ENCODE assay signal across 8 cellular contexts in genomic region chr12:7995266-7995963, GRCh38. TPM values are rescaled to one million over a fixed set of nuclear protein-coding genes. Genes with fewer than 3 reads are reported as not detected.
DNase-seq lines count a peak whose midpoint lies in the region; ATAC-seq lines count a peak whose summit lies in the region.

No MANE protein-coding gene starts in this region.

- intact Hi-C loops in CD4-positive, alpha-beta memory T cell (cut with micrococcal nuclease), result loop anchor here (1.0 kb wide), 5 partner anchors 31 to 135 kb away; no protein-coding TSS in a partner anchor

- H3K27ac ChIP-seq in CD4-positive, alpha-beta memory T cell (ENCODE audit: low read depth, low read length), result peak overlapping the region; percentile 1
- peak overlapping the region; percentile 55 for H3K27ac ChIP-seq in mesendoderm (ENCODE audit: low read depth, low read length)

- H4K8ac ChIP-seq in mesendoderm (ENCODE audit: low read depth, low read length), result no peak overlapping the region

- DNase-seq in CD4-positive, alpha-beta memory T cell, result peak; percentile 81 to 90 (median 86)
- DNase-seq in NCI-H69 (lab: John Stamatoyannopoulos, UW) (peak; percentile 73), ecto neural progenitor cell (ENCODE audit: low spot score) (peak; percentile 82), mesendoderm (peak; percentile 95)
- peak; percentile 57 to 88 for DNase-seq in activated CD4-positive, alpha-beta T cell treated with anti-CD3 and anti-CD28 coated beads, Interleukin-2, amount 50 U/mL, for 24 hours (ENCODE audit: low read depth in 1 of 2, low spot score in 1 of 2)
- DNase-seq in stimulated activated CD8-positive, alpha-beta memory T cell treated with anti-CD3 and anti-CD28 coated beads, Interleukin-15, amount 100 ng/mL, for 24 hours (ENCODE audit: low read depth), result peak; percentile 50

- no peaks in the 10 kb centered on the region for H3K27me3 Mint-ChIP-seq in CD4-positive, alpha-beta memory T cell

- POLR2A ChIA-PET in CD4-positive, alpha-beta memory T cell (lab: Charles Lee; ENCODE audit: partially characterized antibody), result interaction anchor here (1.0 to 8.9 kb wide), 9 partner anchors 11 to 85 kb away, joined by 3 to 92 read pairs (median 4); partner anchors contain the start of gene SLC2A3

- no peaks in the 10 kb centered on the region for H3K36me3 Mint-ChIP-seq in CD4-positive, alpha-beta memory T cell

- ATAC-seq in GM19395 (IDR thresholded peaks at IDR 0.05; ENCODE audit: unreplicated experiment), result peak; percentile 98
- peak; percentile 90 for ATAC-seq in HG03457 (IDR thresholded peaks at IDR 0.05; ENCODE audit: unreplicated experiment)

- no peak overlapping the region for H2BK5ac ChIP-seq in mesendoderm (ENCODE audit: low read length)

- H3K4me3 Mint-ChIP-seq in CD4-positive, alpha-beta memory T cell, result no peak overlapping the region

- H3K56ac ChIP-seq in mesendoderm (ENCODE audit: low read length), result no peak overlapping the region

- WGBS in mesendoderm (ENCODE audit: extremely low coverage, insufficient coverage, low lambda C conversion rate), result no CpG with 5 or more reads among the region's 9 CpGs

- H3K18ac ChIP-seq in mesendoderm (ENCODE audit: low read length), result peak overlapping the region; percentile 100

- H4K5ac ChIP-seq in mesendoderm (ENCODE audit: low read length), result no peak overlapping the region

- peaks cover 0 to 13% (median 4%) of the 10 kb centered on the region in 8 donors for H3K9me3 Mint-ChIP-seq in CD4-positive, alpha-beta memory T cell

- H3K4me2 ChIP-seq in mesendoderm (ENCODE audit: low read length), result no peak overlapping the region

- peaks cover 27% of the 10 kb centered on the region for H3K4me1 ChIP-seq in CD4-positive, alpha-beta memory T cell (ENCODE audit: insufficient read depth, low read length)
- H3K4me1 ChIP-seq in mesendoderm (ENCODE audit: control insufficient read depth, low read depth, low read length), result peaks cover 6% of the 10 kb centered on the region

- H3K79me1 ChIP-seq in mesendoderm (ENCODE audit: low read length), result no peaks in the 10 kb centered on the region

- no peaks in the 10 kb centered on the region for H3K27me3 ChIP-seq in CD4-positive, alpha-beta memory T cell (ENCODE audit: insufficient read depth, low read length)
- H3K27me3 ChIP-seq in mesendoderm (ENCODE audit: insufficient read depth, low read length, poor library complexity), result no peaks in the 10 kb centered on the region

- H3K27ac Mint-ChIP-seq in CD4-positive, alpha-beta memory T cell, result no peak overlapping the region

- H2AK5ac ChIP-seq in mesendoderm (ENCODE audit: low read length), result no peak overlapping the region

- no peak overlapping the region for H3K23ac ChIP-seq in mesendoderm (ENCODE audit: low read length)

- no peak overlapping the region for H3K4ac ChIP-seq in mesendoderm (ENCODE audit: low read depth, low read length)

- CTCF ChIA-PET in CD4-positive, alpha-beta memory T cell (lab: Charles Lee; ENCODE audit: partially characterized antibody), result interaction anchor here (0.8 to 5.9 kb wide), 12 partner anchors 25 to 140 kb away, joined by 3 to 136 read pairs (median 14); partner anchors contain the start of gene SLC2A3

- H3K79me2 ChIP-seq in mesendoderm (ENCODE audit: control insufficient read depth, insufficient read depth, low read length), result no peaks in the 10 kb centered on the region

- no peak overlapping the region for H2BK15ac ChIP-seq in mesendoderm (replicated peaks; ENCODE audit: low read depth)

- H2BK120ac ChIP-seq in mesendoderm (ENCODE audit: low read depth, low read length), result no peak overlapping the region

- no peak overlapping the region for H3K9ac ChIP-seq in mesendoderm (ENCODE audit: low read length)

- H3K4me1 Mint-ChIP-seq in CD4-positive, alpha-beta memory T cell, result peaks cover 9 to 14% (median 12%) of the 10 kb centered on the region in 4 donors

- no peaks in the 10 kb centered on the region for H3K36me3 ChIP-seq in CD4-positive, alpha-beta memory T cell (ENCODE audit: insufficient read depth, low read length)
- no peaks in the 10 kb centered on the region for H3K36me3 ChIP-seq in mesendoderm (ENCODE audit: control insufficient read depth, insufficient read depth, low read length)

- H3K4me3 ChIP-seq in CD4-positive, alpha-beta memory T cell (ENCODE audit: low read length in 2 of 2), result no peak overlapping the region
- no peak overlapping the region for H3K4me3 ChIP-seq in mesendoderm (ENCODE audit: low read length)

- H3K9me3 ChIP-seq in CD4-positive, alpha-beta memory T cell (ENCODE audit: control insufficient read depth in 1 of 2, low read length in 2 of 2), result no peaks in the 10 kb centered on the region

RNA-seq across cellular contexts. Expression of gene FOXJ2, which starts 37.1 kb away (rescaled TPM):
- total RNA-seq in CD4-positive, alpha-beta memory T cell, result 10 to 100 TPM; 32.4 to 33.4 TPM
- 10 to 100 TPM in 1 of 2 donors, 1 to 10 TPM in 1; 4.8 to 18.3 TPM for polyA plus RNA-seq in CD4-positive, alpha-beta memory T cell
- 6.4 TPM for polyA plus RNA-seq in mesendoderm (2013, experiment 1 of 2)
- 6.6 TPM for polyA plus RNA-seq in mesendoderm (2013, experiment 2 of 2)

RNA-seq across cellular contexts. Expression of gene SLC2A3, which starts 59.4 kb away (rescaled TPM):
- total RNA-seq in CD4-positive, alpha-beta memory T cell, result 100 to 1,000 TPM; 157 to 158 TPM
- polyA plus RNA-seq in CD4-positive, alpha-beta memory T cell, result 100 to 1,000 TPM; 100 to 275 TPM
- polyA plus RNA-seq in mesendoderm (2013, experiment 1 of 2), result 1,217 TPM
- 1,204 TPM for polyA plus RNA-seq in mesendoderm (2013, experiment 2 of 2)
